ENCODE assay signal across 10 cellular contexts in genomic region chr16:63804126-63804525, GRCh38.
ATAC-seq and TF ChIP-seq lines count a peak whose summit lies in the region.
"Had no signal": no experiment of that assay in that cellular context is flagged by ENCODE, and none has a peak within 500 bp of the region (broad histone marks: within the 10 kb centered on the region; RNA-seq: fewer than 3 reads in every experiment).

No MANE protein-coding gene starts in this region.

- TF ChIP-seq CTCF in neural cell (IDR thresholded peaks at IDR 0.05; ENCODE audit: poor library complexity, severe bottlenecking): no peak

- H3K9ac ChIP-seq in neural cell (ENCODE audit: low read length): no peak overlapping the region
- H3K9ac ChIP-seq: BLaER1; BLaER1 treated with 17β-estradiol and CSF1 and Interleukin-3, amounts not matched to agents 10 nM and 100 nM had no signal

- no peaks in the 10 kb centered on the region for H3K36me3 ChIP-seq in neural cell (ENCODE audit: insufficient read depth, low read length)
- H3K36me3 ChIP-seq: BE2C; BLaER1; BLaER1 treated with 17β-estradiol and CSF1 and Interleukin-3, amounts not matched to agents 10 nM and 100 nM had no signal

- no peaks in the 10 kb centered on the region for H3K9me2 ChIP-seq in neural cell (ENCODE audit: insufficient read depth, low read length)

- H3K4me2 ChIP-seq in neural cell (ENCODE audit: low read length): no peak overlapping the region
- H3K4me2 ChIP-seq: A549; BLaER1; BLaER1 treated with 17β-estradiol and CSF1 and Interleukin-3, amounts not matched to agents 10 nM and 100 nM had no signal

- ATAC-seq in HG03521 (IDR thresholded peaks at IDR 0.05; ENCODE audit: unreplicated experiment): no peak
- ATAC-seq: A549; CD8-positive, alpha-beta T cell had no signal

- H3K9me3 ChIP-seq in neural cell (ENCODE audit: low read length): no peaks in the 10 kb centered on the region
- H3K9me3 ChIP-seq: A549; BE2C; BLaER1; BLaER1 treated with 17β-estradiol and CSF1 and Interleukin-3, amounts not matched to agents 10 nM and 100 nM; Caco-2 had no signal

- H3F3A ChIP-seq in neural cell (ENCODE audit: insufficient read depth, low read length, poor library complexity, severe bottlenecking): no peaks in the 10 kb centered on the region

- no peaks in the 10 kb centered on the region for H3K79me2 ChIP-seq in neural cell (replicated peaks; ENCODE audit: insufficient read depth, low read length)

- H4K20me1 ChIP-seq in neural cell (ENCODE audit: insufficient read depth): no peaks in the 10 kb centered on the region
- H4K20me1 ChIP-seq: BLaER1; BLaER1 treated with 17β-estradiol and CSF1 and Interleukin-3, amounts not matched to agents 10 nM and 100 nM had no signal

- no peak for TF ChIP-seq RAD21 in neural cell (conservative IDR thresholded peaks at IDR 0.05)

- H3K27me3 ChIP-seq in neural cell (ENCODE audit: insufficient read depth, low read depth, low read length): no peaks in the 10 kb centered on the region
- H3K27me3 ChIP-seq: BE2C; BLaER1; BLaER1 treated with 17β-estradiol and CSF1 and Interleukin-3, amounts not matched to agents 10 nM and 100 nM had no signal

- no peak overlapping the region for H3K4me3 ChIP-seq in neural cell (ENCODE audit: low read length)
- H3K4me3 ChIP-seq: A549; BLaER1; BLaER1 treated with 17β-estradiol and CSF1 and Interleukin-3, amounts not matched to agents 10 nM and 100 nM had no signal

- peak; percentile 93 for TF ChIP-seq EP300 in neural cell (conservative IDR thresholded peaks at IDR 0.05; ENCODE audit: poor library complexity, severe bottlenecking)

- H2AFZ ChIP-seq in neural cell (ENCODE audit: low read depth, low read length): no peak overlapping the region

- peak overlapping the region; percentile 12 for H3K27ac ChIP-seq in neural cell (ENCODE audit: low read length)
- H3K27ac ChIP-seq: 22Rv1; A549; BLaER1; BLaER1 treated with 17β-estradiol and CSF1 and Interleukin-3, amounts not matched to agents 10 nM and 100 nM; C4-2B had no signal

TF ChIP-seq in neural cell, 6 proteins besides CTCF, POLR2A, EP300 and RAD21:
- peak; percentile 26 for TF ChIP-seq REST (IDR thresholded peaks at IDR 0.05; ENCODE audit: borderline replicate concordance)
- TF ChIP-seq SMC3 (conservative IDR thresholded peaks at IDR 0.05; ENCODE audit: poor library complexity): no peak
TF ChIP-seq in neural cell: peak in this region for 1.
